1 cellular context compared by ENCODE assay signal in the genomic region with DNA sequence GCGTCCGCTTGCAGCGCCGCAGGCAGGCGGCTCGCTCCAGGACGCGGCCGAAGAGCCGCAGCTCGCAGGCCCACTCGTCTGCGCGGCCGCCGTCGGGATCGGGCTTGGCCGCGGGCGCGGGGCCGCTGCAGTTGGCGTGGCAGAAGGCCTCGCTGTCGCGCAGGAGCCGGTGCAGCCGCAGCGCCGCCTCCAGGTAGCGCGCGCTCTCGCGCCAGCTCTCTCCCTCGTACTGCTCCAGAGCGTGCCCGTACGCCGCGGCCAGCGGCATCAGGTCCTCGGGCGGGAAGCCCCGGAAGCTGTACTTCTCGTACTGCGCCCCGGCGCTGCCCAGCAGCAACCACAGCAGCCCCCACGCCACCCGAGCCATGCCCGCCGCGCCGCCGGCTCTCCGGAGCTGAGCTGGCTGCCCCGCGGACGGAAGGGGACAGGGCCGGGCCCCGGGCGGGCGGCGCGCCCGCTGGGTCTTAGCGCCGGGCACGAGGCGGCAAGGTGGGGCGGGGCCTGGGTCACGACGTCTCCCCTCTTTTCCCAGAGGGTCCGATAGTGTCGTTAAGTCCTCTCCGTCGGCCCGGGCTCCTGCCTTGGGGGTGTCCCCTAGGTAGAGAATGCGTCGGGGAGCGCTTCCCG.
TF ChIP-seq lines count a peak whose summit lies in the region.

A gene with protein sequence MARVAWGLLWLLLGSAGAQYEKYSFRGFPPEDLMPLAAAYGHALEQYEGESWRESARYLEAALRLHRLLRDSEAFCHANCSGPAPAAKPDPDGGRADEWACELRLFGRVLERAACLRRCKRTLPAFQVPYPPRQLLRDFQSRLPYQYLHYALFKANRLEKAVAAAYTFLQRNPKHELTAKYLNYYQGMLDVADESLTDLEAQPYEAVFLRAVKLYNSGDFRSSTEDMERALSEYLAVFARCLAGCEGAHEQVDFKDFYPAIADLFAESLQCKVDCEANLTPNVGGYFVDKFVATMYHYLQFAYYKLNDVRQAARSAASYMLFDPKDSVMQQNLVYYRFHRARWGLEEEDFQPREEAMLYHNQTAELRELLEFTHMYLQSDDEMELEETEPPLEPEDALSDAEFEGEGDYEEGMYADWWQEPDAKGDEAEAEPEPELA (minus strand): TSS at position 401 of the 627 bp plus-strand sequence. CDS start 34 bp downstream, at position 367.

TF ChIP-seq in HepG2, 621 proteins besides CTCF, POLR2A, EP300 and RAD21 (continued from another document and continues in another):
- 0 out of 2 replicates have a peak, but pooled peaks have one; percentile 26 for TF ChIP-seq JUN (CRISPR knock-in tag; IDR thresholded peaks at IDR 0.05)
- TF ChIP-seq, protein P1, sequence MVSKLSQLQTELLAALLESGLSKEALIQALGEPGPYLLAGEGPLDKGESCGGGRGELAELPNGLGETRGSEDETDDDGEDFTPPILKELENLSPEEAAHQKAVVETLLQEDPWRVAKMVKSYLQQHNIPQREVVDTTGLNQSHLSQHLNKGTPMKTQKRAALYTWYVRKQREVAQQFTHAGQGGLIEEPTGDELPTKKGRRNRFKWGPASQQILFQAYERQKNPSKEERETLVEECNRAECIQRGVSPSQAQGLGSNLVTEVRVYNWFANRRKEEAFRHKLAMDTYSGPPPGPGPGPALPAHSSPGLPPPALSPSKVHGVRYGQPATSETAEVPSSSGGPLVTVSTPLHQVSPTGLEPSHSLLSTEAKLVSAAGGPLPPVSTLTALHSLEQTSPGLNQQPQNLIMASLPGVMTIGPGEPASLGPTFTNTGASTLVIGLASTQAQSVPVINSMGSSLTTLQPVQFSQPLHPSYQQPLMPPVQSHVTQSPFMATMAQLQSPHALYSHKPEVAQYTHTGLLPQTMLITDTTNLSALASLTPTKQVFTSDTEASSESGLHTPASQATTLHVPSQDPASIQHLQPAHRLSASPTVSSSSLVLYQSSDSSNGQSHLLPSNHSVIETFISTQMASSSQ (IDR thresholded peaks at IDR 0.05; ENCODE audit: low read depth): no peak
- TF ChIP-seq, protein P1 (CRISPR knock-in tag; IDR thresholded peaks at IDR 0.05; ENCODE audit: borderline replicate concordance): peak; percentile 14; the same call in 1 of the 2 replicates
- TF ChIP-seq, protein P2, sequence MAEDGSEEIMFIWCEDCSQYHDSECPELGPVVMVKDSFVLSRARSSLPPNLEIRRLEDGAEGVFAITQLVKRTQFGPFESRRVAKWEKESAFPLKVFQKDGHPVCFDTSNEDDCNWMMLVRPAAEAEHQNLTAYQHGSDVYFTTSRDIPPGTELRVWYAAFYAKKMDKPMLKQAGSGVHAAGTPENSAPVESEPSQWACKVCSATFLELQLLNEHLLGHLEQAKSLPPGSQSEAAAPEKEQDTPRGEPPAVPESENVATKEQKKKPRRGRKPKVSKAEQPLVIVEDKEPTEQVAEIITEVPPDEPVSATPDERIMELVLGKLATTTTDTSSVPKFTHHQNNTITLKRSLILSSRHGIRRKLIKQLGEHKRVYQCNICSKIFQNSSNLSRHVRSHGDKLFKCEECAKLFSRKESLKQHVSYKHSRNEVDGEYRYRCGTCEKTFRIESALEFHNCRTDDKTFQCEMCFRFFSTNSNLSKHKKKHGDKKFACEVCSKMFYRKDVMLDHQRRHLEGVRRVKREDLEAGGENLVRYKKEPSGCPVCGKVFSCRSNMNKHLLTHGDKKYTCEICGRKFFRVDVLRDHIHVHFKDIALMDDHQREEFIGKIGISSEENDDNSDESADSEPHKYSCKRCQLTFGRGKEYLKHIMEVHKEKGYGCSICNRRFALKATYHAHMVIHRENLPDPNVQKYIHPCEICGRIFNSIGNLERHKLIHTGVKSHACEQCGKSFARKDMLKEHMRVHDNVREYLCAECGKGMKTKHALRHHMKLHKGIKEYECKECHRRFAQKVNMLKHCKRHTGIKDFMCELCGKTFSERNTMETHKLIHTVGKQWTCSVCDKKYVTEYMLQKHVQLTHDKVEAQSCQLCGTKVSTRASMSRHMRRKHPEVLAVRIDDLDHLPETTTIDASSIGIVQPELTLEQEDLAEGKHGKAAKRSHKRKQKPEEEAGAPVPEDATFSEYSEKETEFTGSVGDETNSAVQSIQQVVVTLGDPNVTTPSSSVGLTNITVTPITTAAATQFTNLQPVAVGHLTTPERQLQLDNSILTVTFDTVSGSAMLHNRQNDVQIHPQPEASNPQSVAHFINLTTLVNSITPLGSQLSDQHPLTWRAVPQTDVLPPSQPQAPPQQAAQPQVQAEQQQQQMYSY (CRISPR knock-in tag; IDR thresholded peaks at IDR 0.05): peak; percentile 49; the same call in 1 of the 2 replicates
- peak; percentile 96; the same call in 1 of the 2 replicates for TF ChIP-seq ZNF547 (CRISPR knock-in tag; IDR thresholded peaks at IDR 0.05)
- TF ChIP-seq IRF2 (CRISPR knock-in tag; IDR thresholded peaks at IDR 0.05): peak; percentile 54; the same call in 1 of the 2 replicates
- TF ChIP-seq ZNF773 (CRISPR knock-in tag; IDR thresholded peaks at IDR 0.05; ENCODE audit: borderline replicate concordance): peak; percentile 94; the same call in 1 of the 2 replicates
- TF ChIP-seq, protein P3, sequence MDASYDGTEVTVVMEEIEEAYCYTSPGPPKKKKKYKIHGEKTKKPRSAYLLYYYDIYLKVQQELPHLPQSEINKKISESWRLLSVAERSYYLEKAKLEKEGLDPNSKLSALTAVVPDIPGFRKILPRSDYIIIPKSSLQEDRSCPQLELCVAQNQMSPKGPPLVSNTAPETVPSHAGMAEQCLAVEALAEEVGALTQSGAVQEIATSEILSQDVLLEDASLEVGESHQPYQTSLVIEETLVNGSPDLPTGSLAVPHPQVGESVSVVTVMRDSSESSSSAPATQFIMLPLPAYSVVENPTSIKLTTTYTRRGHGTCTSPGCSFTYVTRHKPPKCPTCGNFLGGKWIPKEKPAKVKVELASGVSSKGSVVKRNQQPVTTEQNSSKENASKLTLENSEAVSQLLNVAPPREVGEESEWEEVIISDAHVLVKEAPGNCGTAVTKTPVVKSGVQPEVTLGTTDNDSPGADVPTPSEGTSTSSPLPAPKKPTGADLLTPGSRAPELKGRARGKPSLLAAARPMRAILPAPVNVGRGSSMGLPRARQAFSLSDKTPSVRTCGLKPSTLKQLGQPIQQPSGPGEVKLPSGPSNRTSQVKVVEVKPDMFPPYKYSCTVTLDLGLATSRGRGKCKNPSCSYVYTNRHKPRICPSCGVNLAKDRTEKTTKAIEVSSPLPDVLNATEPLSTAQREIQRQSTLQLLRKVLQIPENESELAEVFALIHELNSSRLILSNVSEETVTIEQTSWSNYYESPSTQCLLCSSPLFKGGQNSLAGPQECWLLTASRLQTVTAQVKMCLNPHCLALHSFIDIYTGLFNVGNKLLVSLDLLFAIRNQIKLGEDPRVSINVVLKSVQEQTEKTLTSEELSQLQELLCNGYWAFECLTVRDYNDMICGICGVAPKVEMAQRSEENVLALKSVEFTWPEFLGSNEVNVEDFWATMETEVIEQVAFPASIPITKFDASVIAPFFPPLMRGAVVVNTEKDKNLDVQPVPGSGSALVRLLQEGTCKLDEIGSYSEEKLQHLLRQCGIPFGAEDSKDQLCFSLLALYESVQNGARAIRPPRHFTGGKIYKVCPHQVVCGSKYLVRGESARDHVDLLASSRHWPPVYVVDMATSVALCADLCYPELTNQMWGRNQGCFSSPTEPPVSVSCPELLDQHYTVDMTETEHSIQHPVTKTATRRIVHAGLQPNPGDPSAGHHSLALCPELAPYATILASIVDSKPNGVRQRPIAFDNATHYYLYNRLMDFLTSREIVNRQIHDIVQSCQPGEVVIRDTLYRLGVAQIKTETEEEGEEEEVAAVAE (CRISPR knock-in tag; IDR thresholded peaks at IDR 0.05; ENCODE audit: borderline replicate concordance): no peak
- TF ChIP-seq CBX2 (IDR thresholded peaks at IDR 0.05; ENCODE audit: low read depth, low read length): no peak
- 0 out of 2 replicates have a peak, but pooled peaks have one; percentile 26 for TF ChIP-seq CBX2 (CRISPR knock-in tag; IDR thresholded peaks at IDR 0.05; ENCODE audit: low read depth)
- peak; percentile 93 for TF ChIP-seq RBFOX2 (IDR thresholded peaks at IDR 0.05; ENCODE audit: low read depth, low read length)
- 0 out of 2 replicates have a peak, but pooled peaks have one; percentile 23 for TF ChIP-seq ZNF34 (CRISPR knock-in tag; IDR thresholded peaks at IDR 0.05; ENCODE audit: borderline replicate concordance)
- TF ChIP-seq, protein P4, sequence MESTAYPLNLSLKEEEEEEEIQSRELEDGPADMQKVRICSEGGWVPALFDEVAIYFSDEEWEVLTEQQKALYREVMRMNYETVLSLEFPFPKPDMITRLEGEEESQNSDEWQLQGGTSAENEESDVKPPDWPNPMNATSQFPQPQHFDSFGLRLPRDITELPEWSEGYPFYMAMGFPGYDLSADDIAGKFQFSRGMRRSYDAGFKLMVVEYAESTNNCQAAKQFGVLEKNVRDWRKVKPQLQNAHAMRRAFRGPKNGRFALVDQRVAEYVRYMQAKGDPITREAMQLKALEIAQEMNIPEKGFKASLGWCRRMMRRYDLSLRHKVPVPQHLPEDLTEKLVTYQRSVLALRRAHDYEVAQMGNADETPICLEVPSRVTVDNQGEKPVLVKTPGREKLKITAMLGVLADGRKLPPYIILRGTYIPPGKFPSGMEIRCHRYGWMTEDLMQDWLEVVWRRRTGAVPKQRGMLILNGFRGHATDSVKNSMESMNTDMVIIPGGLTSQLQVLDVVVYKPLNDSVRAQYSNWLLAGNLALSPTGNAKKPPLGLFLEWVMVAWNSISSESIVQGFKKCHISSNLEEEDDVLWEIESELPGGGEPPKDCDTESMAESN (CRISPR knock-in tag; conservative IDR thresholded peaks at IDR 0.05): peak; percentile 95
- TF ChIP-seq KLF12 (CRISPR knock-in tag; IDR thresholded peaks at IDR 0.05; ENCODE audit: borderline replicate concordance): no peak; the same call in 1 of the 2 replicates
- no peak for TF ChIP-seq ZNF619 (CRISPR knock-in tag; IDR thresholded peaks at IDR 0.05)
- TF ChIP-seq GABPB1 (CRISPR knock-in tag; IDR thresholded peaks at IDR 0.05): peak; percentile 76; the same call in 1 of the 2 replicates
- no peak for TF ChIP-seq ZBTB21 (CRISPR knock-in tag; IDR thresholded peaks at IDR 0.05)
- peak; percentile 76; the same call in 1 of the 2 replicates for TF ChIP-seq CCDC6 (CRISPR knock-in tag; IDR thresholded peaks at IDR 0.05)
- peak; percentile 56; the same call in 1 of the 2 replicates for TF ChIP-seq ZNF790 (CRISPR knock-in tag; IDR thresholded peaks at IDR 0.05; ENCODE audit: borderline replicate concordance)
- TF ChIP-seq RFXAP (CRISPR knock-in tag; IDR thresholded peaks at IDR 0.05; ENCODE audit: borderline replicate concordance): peak; percentile 90
- TF ChIP-seq RBM39 (IDR thresholded peaks at IDR 0.05; ENCODE audit: low read depth, low read length, poor library complexity, severe bottlenecking): peak; percentile 51
- peak; percentile 66; the same call in 1 of the 2 replicates for TF ChIP-seq NFKB2 (CRISPR knock-in tag; IDR thresholded peaks at IDR 0.05; ENCODE audit: borderline replicate concordance)
- TF ChIP-seq, protein P5, sequence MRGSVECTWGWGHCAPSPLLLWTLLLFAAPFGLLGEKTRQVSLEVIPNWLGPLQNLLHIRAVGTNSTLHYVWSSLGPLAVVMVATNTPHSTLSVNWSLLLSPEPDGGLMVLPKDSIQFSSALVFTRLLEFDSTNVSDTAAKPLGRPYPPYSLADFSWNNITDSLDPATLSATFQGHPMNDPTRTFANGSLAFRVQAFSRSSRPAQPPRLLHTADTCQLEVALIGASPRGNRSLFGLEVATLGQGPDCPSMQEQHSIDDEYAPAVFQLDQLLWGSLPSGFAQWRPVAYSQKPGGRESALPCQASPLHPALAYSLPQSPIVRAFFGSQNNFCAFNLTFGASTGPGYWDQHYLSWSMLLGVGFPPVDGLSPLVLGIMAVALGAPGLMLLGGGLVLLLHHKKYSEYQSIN (CRISPR knock-in tag; IDR thresholded peaks at IDR 0.05; ENCODE audit: borderline replicate concordance): no peak
- TF ChIP-seq ATAD3A (CRISPR knock-in tag; IDR thresholded peaks at IDR 0.05): no peak
- TF ChIP-seq ZNF317 (CRISPR knock-in tag; IDR thresholded peaks at IDR 0.05): peak; percentile 73; the same call in 1 of the 2 replicates
- TF ChIP-seq, protein P6, sequence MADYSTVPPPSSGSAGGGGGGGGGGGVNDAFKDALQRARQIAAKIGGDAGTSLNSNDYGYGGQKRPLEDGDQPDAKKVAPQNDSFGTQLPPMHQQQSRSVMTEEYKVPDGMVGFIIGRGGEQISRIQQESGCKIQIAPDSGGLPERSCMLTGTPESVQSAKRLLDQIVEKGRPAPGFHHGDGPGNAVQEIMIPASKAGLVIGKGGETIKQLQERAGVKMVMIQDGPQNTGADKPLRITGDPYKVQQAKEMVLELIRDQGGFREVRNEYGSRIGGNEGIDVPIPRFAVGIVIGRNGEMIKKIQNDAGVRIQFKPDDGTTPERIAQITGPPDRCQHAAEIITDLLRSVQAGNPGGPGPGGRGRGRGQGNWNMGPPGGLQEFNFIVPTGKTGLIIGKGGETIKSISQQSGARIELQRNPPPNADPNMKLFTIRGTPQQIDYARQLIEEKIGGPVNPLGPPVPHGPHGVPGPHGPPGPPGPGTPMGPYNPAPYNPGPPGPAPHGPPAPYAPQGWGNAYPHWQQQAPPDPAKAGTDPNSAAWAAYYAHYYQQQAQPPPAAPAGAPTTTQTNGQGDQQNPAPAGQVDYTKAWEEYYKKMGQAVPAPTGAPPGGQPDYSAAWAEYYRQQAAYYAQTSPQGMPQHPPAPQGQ (CRISPR knock-in tag; IDR thresholded peaks at IDR 0.05; ENCODE audit: borderline replicate concordance): peak; percentile 92; the same call in 1 of the 2 replicates
- TF ChIP-seq, protein P7, sequence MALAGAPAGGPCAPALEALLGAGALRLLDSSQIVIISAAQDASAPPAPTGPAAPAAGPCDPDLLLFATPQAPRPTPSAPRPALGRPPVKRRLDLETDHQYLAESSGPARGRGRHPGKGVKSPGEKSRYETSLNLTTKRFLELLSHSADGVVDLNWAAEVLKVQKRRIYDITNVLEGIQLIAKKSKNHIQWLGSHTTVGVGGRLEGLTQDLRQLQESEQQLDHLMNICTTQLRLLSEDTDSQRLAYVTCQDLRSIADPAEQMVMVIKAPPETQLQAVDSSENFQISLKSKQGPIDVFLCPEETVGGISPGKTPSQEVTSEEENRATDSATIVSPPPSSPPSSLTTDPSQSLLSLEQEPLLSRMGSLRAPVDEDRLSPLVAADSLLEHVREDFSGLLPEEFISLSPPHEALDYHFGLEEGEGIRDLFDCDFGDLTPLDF (CRISPR knock-in tag; IDR thresholded peaks at IDR 0.05): peak; percentile 85
- TF ChIP-seq, protein P8, sequence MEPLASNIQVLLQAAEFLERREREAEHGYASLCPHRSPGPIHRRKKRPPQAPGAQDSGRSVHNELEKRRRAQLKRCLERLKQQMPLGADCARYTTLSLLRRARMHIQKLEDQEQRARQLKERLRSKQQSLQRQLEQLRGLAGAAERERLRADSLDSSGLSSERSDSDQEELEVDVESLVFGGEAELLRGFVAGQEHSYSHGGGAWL (CRISPR knock-in tag; IDR thresholded peaks at IDR 0.05): no peak
- peak; percentile 95 for TF ChIP-seq ZNF446 (CRISPR knock-in tag; IDR thresholded peaks at IDR 0.05)
- no peak for TF ChIP-seq GTF2F1 (IDR thresholded peaks at IDR 0.05; ENCODE audit: low read length)
- peak; percentile 71; the same call in 1 of the 2 replicates for TF ChIP-seq ZNF782 (CRISPR knock-in tag; IDR thresholded peaks at IDR 0.05; ENCODE audit: borderline replicate concordance)
- TF ChIP-seq NR2F2 (IDR thresholded peaks at IDR 0.05; ENCODE audit: borderline replicate concordance, low read depth): peak; percentile 31; the same call in 1 of the 2 replicates
